Comparison of ENCODE assay signal across 15 cellular contexts in genomic region chr10:5465976-5466450, GRCh38. TPM values are rescaled to one million over a fixed set of nuclear protein-coding genes. Genes with fewer than 3 reads are reported as not detected.
DNase-seq lines count a peak whose midpoint lies in the region; TF ChIP-seq lines count a peak whose summit lies in the region.
"Had no signal": no experiment of that assay in that cellular context is flagged by ENCODE, and none has a peak within 500 bp of the region (broad histone marks: within the 10 kb centered on the region; RNA-seq: fewer than 3 reads in every experiment).

No MANE protein-coding gene starts in this region.

- POLR2A ChIA-PET in Caco-2 (lab: Charles Lee) = no interaction called here
- POLR2A ChIA-PET in activated CD4-positive, alpha-beta memory T cell treated with anti-CD3 and anti-CD28 coated beads for 36 hours (lab: Charles Lee) = no interaction called here

- H2BK120ac ChIP-seq in neuronal stem cell (ENCODE audit: low read depth, low read length) = no peak overlapping the region

- H3K4me3 ChIP-seq in Caco-2 (ENCODE audit: low read depth, low read length) = no peak overlapping the region
- H3K4me3 ChIP-seq in SJCRH30 = peak overlapping the region; percentile 18; the same call in 1 of the 2 replicates
- no peak overlapping the region for H3K4me3 ChIP-seq in neuronal stem cell (ENCODE audit: low read length in 2 of 2)
- H3K4me3 ChIP-seq: GM12878 had no signal

- intact Hi-C loops in Caco-2 (cut with micrococcal nuclease; ENCODE audit: unreplicated experiment) = loop anchor here (2.0 kb wide), 1 partner anchor 23 kb away; no protein-coding TSS in a partner anchor
- intact Hi-C loops in activated CD4-positive, alpha-beta memory T cell treated with anti-CD3 and anti-CD28 coated beads for 36 hours (cut with micrococcal nuclease) = no loop called here

- H3K79me1 ChIP-seq in neuronal stem cell (ENCODE audit: low read depth, low read length) = no peaks in the 10 kb centered on the region

- H2BK15ac ChIP-seq in neuronal stem cell (ENCODE audit: low read length) = no peak overlapping the region

- BruUV-seq in Caco-2 (replicated peaks; lab: Mats Ljungman, UMichigan) = no TSS peak

- H2BK5ac ChIP-seq in neuronal stem cell (ENCODE audit: low read length) = no peak overlapping the region

- no peaks in the 10 kb centered on the region for H3K27me3 ChIP-seq in Caco-2 (replicated peaks; ENCODE audit: control insufficient read depth, insufficient read depth, low read length)
- no peaks in the 10 kb centered on the region for H3K27me3 ChIP-seq in SJCRH30
- H3K27me3 ChIP-seq in neuronal stem cell (ENCODE audit: control insufficient read depth in 3 of 3, insufficient read depth in 3 of 3, low read depth in 1 of 3, low read length in 3 of 3) = no peaks in the 10 kb centered on the region

- no peaks in the 10 kb centered on the region for H3K27me3 Mint-ChIP-seq in Caco-2 (ENCODE audit: insufficient read depth, unreplicated experiment)
- no peaks in the 10 kb centered on the region for H3K27me3 Mint-ChIP-seq in glutamatergic neuron (ENCODE audit: unreplicated experiment)
- no peaks in the 10 kb centered on the region for H3K27me3 Mint-ChIP-seq in activated CD4-positive, alpha-beta memory T cell treated with anti-CD3 and anti-CD28 coated beads for 36 hours
- H3K27me3 Mint-ChIP-seq: activated naive CD4-positive, alpha-beta T cell treated with anti-CD3 and anti-CD28 coated beads, Interleukin-2, amount 50 U/mL, for 24 hours had no signal

- no peak for DNase-seq in Caco-2
- DNase-seq in SJCRH30 = peak in 1 of 2 experiments; percentile 19
- DNase-seq in glutamatergic neuron = no peak
- no peak for DNase-seq in neuronal stem cell (ENCODE audit: low spot score)
- DNase-seq in activated CD4-positive, alpha-beta memory T cell treated with anti-CD3 and anti-CD28 coated beads for 36 hours = no peak
- DNase-seq in central memory CD4-positive, alpha-beta T cell = no peak
- DNase-seq in D341Med (ENCODE audit: low spot score) = no peak
- no peak for DNase-seq in NCI-H2171 treated with DMSO at 0.1 percent for 48 hours (lab: John Stamatoyannopoulos, UW)
- DNase-seq: MV-4-11 had no signal

- H3K9me3 ChIP-seq in Caco-2 (no peaks in the 10 kb centered on the region), SJCRH30 (replicated peaks) (no peaks in the 10 kb centered on the region), neuronal stem cell (replicated peaks in 1 of 2; ENCODE audit: control insufficient read depth in 2 of 2, insufficient read depth in 1 of 2, low read depth in 1 of 2, low read length in 2 of 2) (peaks cover 10 to 11% of the 10 kb centered on the region in 2 donors)

- peak overlapping the region; percentile 93 for H2AFZ ChIP-seq in neuronal stem cell (ENCODE audit: low read length)

- H3K14ac ChIP-seq in neuronal stem cell (ENCODE audit: low read length) = peak overlapping the region; percentile 12

- H3K4ac ChIP-seq in neuronal stem cell (ENCODE audit: low read length) = no peak overlapping the region

- H3K36me3 ChIP-seq in Caco-2 (ENCODE audit: control insufficient read depth, insufficient read depth, low read length) = no peaks in the 10 kb centered on the region
- 0 out of 2 replicates have a peak, but pooled peaks cover 4% of the 10 kb centered on the region for H3K36me3 ChIP-seq in SJCRH30
- H3K36me3 ChIP-seq in neuronal stem cell (replicated peaks in 1 of 2; ENCODE audit: control insufficient read depth in 2 of 2, insufficient read depth in 2 of 2, low read length in 2 of 2) = peaks cover 2 to 6% of the 10 kb centered on the region in 2 donors

- H2AK5ac ChIP-seq in neuronal stem cell (ENCODE audit: low read depth, low read length) = no peak overlapping the region

- H4K91ac ChIP-seq in neuronal stem cell (ENCODE audit: low read depth, low read length, poor library complexity) = peak overlapping the region; percentile 28

- no peak overlapping the region for H3K9ac ChIP-seq in neuronal stem cell (ENCODE audit: low read depth, low read length, poor library complexity)

- peak overlapping the region; percentile 89 for H3K18ac ChIP-seq in neuronal stem cell (ENCODE audit: low read length)

- H3K27ac Mint-ChIP-seq in Caco-2 (ENCODE audit: unreplicated experiment) = peak overlapping the region; percentile 40
- peak overlapping the region; percentile 89 for H3K27ac Mint-ChIP-seq in glutamatergic neuron (ENCODE audit: unreplicated experiment)
- H3K27ac Mint-ChIP-seq in activated CD4-positive, alpha-beta memory T cell treated with anti-CD3 and anti-CD28 coated beads for 36 hours = no peak overlapping the region
- H3K27ac Mint-ChIP-seq: activated naive CD4-positive, alpha-beta T cell treated with anti-CD3 and anti-CD28 coated beads, Interleukin-2, amount 50 U/mL, for 24 hours had no signal

- no peak overlapping the region for H4K8ac ChIP-seq in neuronal stem cell (ENCODE audit: low read depth, low read length)

- no peak overlapping the region for H3K4me3 Mint-ChIP-seq in Caco-2 (ENCODE audit: unreplicated experiment)
- peak overlapping the region; percentile 16 for H3K4me3 Mint-ChIP-seq in glutamatergic neuron (ENCODE audit: unreplicated experiment)
- no peak overlapping the region for H3K4me3 Mint-ChIP-seq in activated CD4-positive, alpha-beta memory T cell treated with anti-CD3 and anti-CD28 coated beads for 36 hours
- H3K4me3 Mint-ChIP-seq: activated naive CD4-positive, alpha-beta T cell treated with anti-CD3 and anti-CD28 coated beads, Interleukin-2, amount 50 U/mL, for 24 hours had no signal

- no peak overlapping the region for H2BK12ac ChIP-seq in neuronal stem cell (ENCODE audit: low read length)

- WGBS in neuronal stem cell (ENCODE audit: extremely low coverage in 2 of 2, insufficient read length in 2 of 2, insufficient replicate concordance in 1 of 2), 2 donors = no CpG with 5 or more reads among the region's 12 CpGs

- H3K23ac ChIP-seq in neuronal stem cell (ENCODE audit: low read depth, low read length, poor library complexity) = peak overlapping the region; percentile 63

- CTCF ChIA-PET in Caco-2 (lab: Charles Lee) = interaction anchor here (1.0 kb wide), 1 partner anchor 18 kb away, joined by 11 read pairs; no protein-coding TSS in a partner anchor
- CTCF ChIA-PET in activated CD4-positive, alpha-beta memory T cell treated with anti-CD3 and anti-CD28 coated beads for 36 hours (lab: Charles Lee) = no interaction called here

- no peaks in the 10 kb centered on the region for H3K9me3 Mint-ChIP-seq in Caco-2 (ENCODE audit: unreplicated experiment)
- H3K9me3 Mint-ChIP-seq in glutamatergic neuron (ENCODE audit: unreplicated experiment) = peaks cover 9% of the 10 kb centered on the region
- H3K9me3 Mint-ChIP-seq in activated CD4-positive, alpha-beta memory T cell treated with anti-CD3 and anti-CD28 coated beads for 36 hours = no peaks in the 10 kb centered on the region
- H3K9me3 Mint-ChIP-seq: activated naive CD4-positive, alpha-beta T cell treated with anti-CD3 and anti-CD28 coated beads, Interleukin-2, amount 50 U/mL, for 24 hours had no signal

- H3K27ac ChIP-seq in SJCRH30 = peak overlapping the region; percentile 64
- H3K27ac ChIP-seq in neuronal stem cell (replicated peaks; ENCODE audit: low read length) = no peak overlapping the region

- TF ChIP-seq CTCF in Caco-2 (IDR thresholded peaks at IDR 0.05; ENCODE audit: insufficient read depth in 1 of 2, low read depth in 1 of 2, low read length in 1 of 2, severe bottlenecking in 1 of 2, unreplicated experiment in 1 of 2) (no peak), glutamatergic neuron (IDR thresholded peaks at IDR 0.05; ENCODE audit: partially characterized antibody, unreplicated experiment) (no peak)

- peaks cover 38% of the 10 kb centered on the region for H3K36me3 Mint-ChIP-seq in Caco-2 (ENCODE audit: insufficient read depth, unreplicated experiment)
- H3K36me3 Mint-ChIP-seq in glutamatergic neuron (ENCODE audit: unreplicated experiment) = peaks cover 7% of the 10 kb centered on the region
- H3K36me3 Mint-ChIP-seq in activated CD4-positive, alpha-beta memory T cell treated with anti-CD3 and anti-CD28 coated beads for 36 hours = no peaks in the 10 kb centered on the region
- H3K36me3 Mint-ChIP-seq: activated naive CD4-positive, alpha-beta T cell treated with anti-CD3 and anti-CD28 coated beads, Interleukin-2, amount 50 U/mL, for 24 hours had no signal

- peaks cover 26% of the 10 kb centered on the region for H3K4me1 Mint-ChIP-seq in Caco-2 (ENCODE audit: low read depth, unreplicated experiment)
- peaks cover 29% of the 10 kb centered on the region for H3K4me1 Mint-ChIP-seq in glutamatergic neuron (ENCODE audit: low read depth, unreplicated experiment)
- H3K4me1 Mint-ChIP-seq in activated CD4-positive, alpha-beta memory T cell treated with anti-CD3 and anti-CD28 coated beads for 36 hours (ENCODE audit: low read depth) = no peaks in the 10 kb centered on the region
- H3K4me1 Mint-ChIP-seq: activated naive CD4-positive, alpha-beta T cell treated with anti-CD3 and anti-CD28 coated beads, Interleukin-2, amount 50 U/mL, for 24 hours had no signal

- H3K4me1 ChIP-seq in Caco-2 (peaks cover 44% of the 10 kb centered on the region), SJCRH30 (peaks cover 39% of the 10 kb centered on the region), neuronal stem cell (ENCODE audit: control insufficient read depth in 2 of 2, insufficient read depth in 1 of 2, low read depth in 1 of 2, low read length in 2 of 2) (peaks cover 7 to 13% of the 10 kb centered on the region in 2 donors)

- H3K4me2 ChIP-seq in neuronal stem cell (ENCODE audit: insufficient read depth, low read length, poor library complexity, severe bottlenecking) = no peak overlapping the region

RNA-seq across cellular contexts. Expression of gene CALML5, which starts 33.4 kb away (rescaled TPM):
- total RNA-seq in Caco-2 (2022) = not detected in 2 replicates
- total RNA-seq in SJCRH30 (2014; rRNA removed; shearing (Covaris generic)) = not detected in 2 replicates
- total RNA-seq in glutamatergic neuron (ENCODE audit: unreplicated experiment) = not detected
- not detected for polyA plus RNA-seq in neuronal stem cell (2013, experiment 1 of 2)
- polyA plus RNA-seq in neuronal stem cell (2013, experiment 2 of 2) = not detected
- not detected for total RNA-seq in activated CD4-positive, alpha-beta memory T cell treated with anti-CD3 and anti-CD28 coated beads for 36 hours
- total RNA-seq: GM12878, kidney epithelial cell, NCI-H460, neural crest cell had no signal
- polyA plus RNA-seq: AG04450, GM12878 had no signal

RNA-seq across cellular contexts. Expression of gene NET1, which starts 53.7 kb away (rescaled TPM):
- total RNA-seq in Caco-2 (2022) (149 and 175 TPM in 2 replicates), glutamatergic neuron (ENCODE audit: unreplicated experiment) (63.8 TPM)
- 153 and 154 TPM in 2 replicates for total RNA-seq in SJCRH30 (2014; rRNA removed; shearing (Covaris generic))
- polyA plus RNA-seq in neuronal stem cell (2013, experiment 1 of 2) = 45.2 TPM
- 45.1 TPM for polyA plus RNA-seq in neuronal stem cell (2013, experiment 2 of 2)
- 10 to 100 TPM; 25.3 to 25.6 TPM for total RNA-seq in activated CD4-positive, alpha-beta memory T cell treated with anti-CD3 and anti-CD28 coated beads for 36 hours

RNA-seq across cellular contexts. Expression of gene CALML3, which starts 58.7 kb away (rescaled TPM):
- total RNA-seq in Caco-2 (2022) = 0.18 TPM in 1 of 2 replicates, not detected in the other
- not detected in 2 replicates for total RNA-seq in SJCRH30 (2014; rRNA removed; shearing (Covaris generic))
- not detected for total RNA-seq in glutamatergic neuron (ENCODE audit: unreplicated experiment)
- not detected for polyA plus RNA-seq in neuronal stem cell (2013, experiment 1 of 2)
- polyA plus RNA-seq in neuronal stem cell (2013, experiment 2 of 2) = not detected
- not detected for total RNA-seq in activated CD4-positive, alpha-beta memory T cell treated with anti-CD3 and anti-CD28 coated beads for 36 hours
- total RNA-seq: GM12878, kidney epithelial cell, NCI-H460, neural crest cell had no signal
- polyA plus RNA-seq: AG04450, GM12878 had no signal
